ENCODE assay signal across 30 cellular contexts in the genomic region with DNA sequence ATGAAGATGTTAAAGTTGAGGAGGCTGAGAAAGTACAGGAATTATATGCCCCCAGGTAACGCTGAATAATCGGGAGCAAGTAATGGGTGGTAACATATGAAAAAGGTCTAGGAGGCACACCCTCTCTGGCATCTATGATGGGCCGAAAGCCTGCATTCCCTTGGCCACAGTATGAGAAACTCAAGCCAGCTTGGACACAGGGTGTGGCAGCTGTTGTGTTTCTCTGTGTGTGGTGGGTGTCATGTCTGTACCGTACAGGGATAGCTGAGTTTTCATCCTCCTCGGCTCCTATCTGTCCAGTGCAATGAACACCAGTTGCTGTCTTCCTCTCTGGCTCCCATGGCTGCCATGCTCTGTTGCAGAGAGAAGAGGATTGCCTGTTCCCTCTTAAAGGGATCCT. TPM values are rescaled to one million over a fixed set of nuclear protein-coding genes. Genes with fewer than 3 reads are reported as not detected.
"Had no signal": no experiment of that assay in that cellular context is flagged by ENCODE, and none has a peak within 500 bp of the region (broad histone marks: within the 10 kb centered on the region; RNA-seq: fewer than 3 reads in every experiment).

No MANE protein-coding gene starts in this region.

- H3K4me3 ChIP-seq: ascending aorta, coronary artery, dorsolateral prefrontal cortex, gastroesophageal sphincter, heart right ventricle, hepatocyte had no signal

- H3K9me3 ChIP-seq: ascending aorta, gastroesophageal sphincter, heart right ventricle had no signal

- H3K36me3 ChIP-seq: brain microvascular endothelial cell had no signal

- ATAC-seq: activated CD4-positive, alpha-beta T cell treated with anti-CD3 and anti-CD28 coated beads for 36 hours; activated CD8-positive, alpha-beta memory T cell treated with anti-CD3 and anti-CD28 coated beads, Interleukin-2, amount 10 ng/mL, durations not matched to agents 7 days and 5 days; activated CD8-positive, alpha-beta T cell treated with anti-CD3 and anti-CD28 coated beads, Interleukin-2, amount 10 ng/mL, durations not matched to agents 7 days and 5 days; activated naive CD4-positive, alpha-beta T cell treated with anti-CD3 and anti-CD28 coated beads, Interleukin-2, amount 50 U/mL, for 72 hours; activated T-cell treated with anti-CD3 and anti-CD28 coated beads, Interleukin-2, amount 50 U/mL, for 72 hours; effector memory CD8-positive, alpha-beta T cell; gastroesophageal sphincter; heart right ventricle had no signal

- DNase-seq: activated CD4-positive, alpha-beta memory T cell treated with anti-CD3 and anti-CD28 coated beads for 36 hours; activated CD4-positive, alpha-beta T cell treated with anti-CD3 and anti-CD28 coated beads for 36 hours; activated CD4-positive, alpha-beta T cell treated with anti-CD3 and anti-CD28 coated beads, Interleukin-2, amount 10 ng/mL, durations not matched to agents 24 days and 14 days; activated CD4-positive, CD25-positive, alpha-beta regulatory T cell; activated CD4-positive, CD25-positive, alpha-beta regulatory T cell treated with anti-CD3 and anti-CD28 coated beads, Interleukin-2, amount 50 U/mL, for 72 hours; activated CD8-positive, alpha-beta memory T cell treated with anti-CD3 and anti-CD28 coated beads, Interleukin-2, amount 10 ng/mL, durations not matched to agents 7 days and 5 days; activated CD8-positive, alpha-beta memory T cell treated with anti-CD3 and anti-CD28 coated beads, Interleukin-2, amount 50 U/mL, for 4 hours; activated CD8-positive, alpha-beta T cell treated with anti-CD3 and anti-CD28 coated beads, Interleukin-2, amount 10 ng/mL, durations not matched to agents 7 days and 5 days; activated gamma-delta T cell; activated naive CD4-positive, alpha-beta T cell; activated naive CD4-positive, alpha-beta T cell treated with anti-CD3 and anti-CD28 coated beads, Interleukin-2, amount 10 ng/mL, durations not matched to agents 7 days and 5 days; activated naive CD8-positive, alpha-beta T cell treated with anti-CD3 and anti-CD28 coated beads, Interleukin-2, amount 10 ng/mL, durations not matched to agents 7 days and 5 days; activated T-cell treated with anti-CD3 and anti-CD28 coated beads, Interleukin-2, amount 50 U/mL, for 1 hour; activated T-cell treated with anti-CD3 and anti-CD28 coated beads, Interleukin-2, amount 50 U/mL, for 72 hours; brain microvascular endothelial cell; dorsolateral prefrontal cortex; effector CD4-positive, alpha-beta T cell; effector memory CD8-positive, alpha-beta T cell; foreskin melanocyte; heart right ventricle; T-helper 2 cell had no signal

- H3K4me1 ChIP-seq: ascending aorta, gastroesophageal sphincter, heart right ventricle had no signal

- H3K27me3 ChIP-seq: ascending aorta, brain microvascular endothelial cell, dorsolateral prefrontal cortex, gastroesophageal sphincter, heart right ventricle, hepatocyte had no signal

- H3K27ac ChIP-seq: ascending aorta, brain microvascular endothelial cell, coronary artery, dorsolateral prefrontal cortex, epithelial cell of prostate, gastroesophageal sphincter, heart right ventricle, hepatocyte had no signal

RNA-seq across cellular contexts. Expression of a gene that starts 36.4 kb away (rescaled TPM):
- total RNA-seq: activated CD4-positive, alpha-beta memory T cell treated with anti-CD3 and anti-CD28 coated beads for 36 hours; activated CD4-positive, alpha-beta T cell treated with anti-CD3 and anti-CD28 coated beads for 36 hours; activated CD4-positive, alpha-beta T cell treated with anti-CD3 and anti-CD28 coated beads, Interleukin-2, amount 10 ng/mL, durations not matched to agents 24 days and 14 days; activated CD8-positive, alpha-beta memory T cell treated with anti-CD3 and anti-CD28 coated beads for 36 hours; activated CD8-positive, alpha-beta memory T cell treated with anti-CD3 and anti-CD28 coated beads, Interleukin-2, amount 10 ng/mL, durations not matched to agents 7 days and 5 days; activated CD8-positive, alpha-beta T cell treated with anti-CD3 and anti-CD28 coated beads, Interleukin-2, amount 10 ng/mL, durations not matched to agents 7 days and 5 days; activated naive CD4-positive, alpha-beta T cell treated with anti-CD3 and anti-CD28 coated beads, Interleukin-2, amount 50 U/mL, for 72 hours; activated naive CD8-positive, alpha-beta T cell treated with anti-CD3 and anti-CD28 coated beads, Interleukin-2, amount 10 ng/mL, durations not matched to agents 7 days and 5 days; bronchial epithelial cell; T-helper 1 cell treated with Interleukin-12 subunit alpha and Interleukin-12 subunit beta and Interleukin-4 antibody, amounts not matched to agents 30 ng/mL and 1 ng/mL, for 36 hours had no signal
